ENCODE assay signal across 8 cellular contexts in the genomic region with DNA sequence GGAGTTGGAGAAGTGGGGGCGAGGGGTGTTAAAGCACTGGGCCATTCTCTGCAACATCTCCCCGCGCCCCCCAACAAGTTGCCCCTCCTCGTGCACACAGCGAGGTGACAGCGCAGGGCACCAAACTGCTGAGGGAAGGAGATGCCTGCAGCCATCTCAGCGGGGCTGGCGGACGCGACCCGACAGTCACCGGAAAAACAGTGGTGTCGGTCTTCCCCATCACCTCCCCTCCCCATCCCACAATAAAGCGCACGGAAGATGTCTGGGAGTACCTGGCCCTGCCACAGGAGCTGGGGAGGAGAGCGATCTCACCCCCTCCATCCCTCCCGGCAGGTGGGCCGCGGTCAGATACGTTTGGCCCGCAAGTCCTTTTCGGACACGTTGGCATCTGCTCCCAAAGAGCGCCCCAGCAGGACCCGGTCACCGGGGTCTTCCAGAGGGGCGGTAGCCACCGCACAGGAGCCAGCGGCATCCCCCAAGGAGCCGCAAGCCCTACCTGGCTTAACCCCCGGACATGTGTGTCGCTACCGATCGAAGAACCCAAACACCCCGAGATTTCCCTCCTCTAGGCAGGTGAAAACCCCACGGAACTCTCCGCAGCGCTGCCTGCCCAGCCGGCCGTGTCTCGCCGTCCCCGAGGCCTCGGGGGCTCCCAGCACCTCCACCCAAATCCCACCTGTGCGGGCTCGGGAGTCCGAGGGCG. TPM values are rescaled to one million over a fixed set of nuclear protein-coding genes. Genes with fewer than 3 reads are reported as not detected.
DNase-seq lines count a peak whose midpoint lies in the region; ATAC-seq, FAIRE-seq and TF ChIP-seq lines count a peak whose summit lies in the region.

No MANE protein-coding gene starts in this region.

- TF ChIP-seq CTCF in GM06990 (IDR thresholded peaks at IDR 0.05; ENCODE audit: insufficient read depth, low read length, poor library complexity, severe bottlenecking) (no peak), K562 (IDR thresholded peaks at IDR 0.05 in 2 of 3, conservative IDR thresholded peaks at IDR 0.05 in 1 of 3; ENCODE audit: insufficient read depth in 2 of 3, low read depth in 1 of 3, low read length in 3 of 3) (no peak), lung (IDR thresholded peaks at IDR 0.05; ENCODE audit: control extremely low read depth, extremely low read depth) (no peak), vagina (IDR thresholded peaks at IDR 0.05) (no peak), omental fat pad (IDR thresholded peaks at IDR 0.05) (no peak)

- H3K27ac ChIP-seq in K562 (ENCODE audit: extremely low read depth, low read depth, low read length) (no peak overlapping the region), lung (ENCODE audit: low read depth in 1 of 2, low read length in 1 of 2) (peak overlapping the region; percentile 72 to 78), vagina (peak overlapping the region; percentile 85)

- H3K27me3 ChIP-seq in GM06990 (replicated peaks; ENCODE audit: control insufficient read depth, insufficient read depth, low read length) (peaks cover 7% of the 10 kb centered on the region), K562 (ENCODE audit: control insufficient read depth in 2 of 2, insufficient read depth in 2 of 2, low read length in 2 of 2) (peaks cover 12 to 28% of the 10 kb centered on the region in 2 experiments; a peak in 3 of 5 replicates), lung (ENCODE audit: control insufficient read depth, insufficient read depth) (no peaks in the 10 kb centered on the region), vagina (no peaks in the 10 kb centered on the region)

- CTCF ChIA-PET in K562 (lab: Yijun Ruan, JAX; ENCODE audit: low intra/inter-chr PET ratio), result no interaction called here

- DNase-seq in GM06990 (ENCODE audit: extremely low read depth, insufficient read length) (peak; percentile 17), K562 (ENCODE audit: extremely low read depth in 1 of 4, low spot score in 3 of 4) (no peak), lung (ENCODE audit: low spot score) (no peak), vagina (ENCODE audit: extremely low spot score in 2 of 2) (no peak), HuH-7.5 (ENCODE audit: low spot score) (no peak), UCSD-AML1 (lab: John Stamatoyannopoulos, UW; ENCODE audit: unreplicated experiment) (no peak), omental fat pad (ENCODE audit: low spot score) (no peak)

- POLR2A ChIA-PET in K562 (lab: Yijun Ruan, JAX), result no interaction called here

- H3K79me2 ChIP-seq in K562 (ENCODE audit: control insufficient read depth, insufficient read depth, low read length), result no peaks in the 10 kb centered on the region

- no peaks in the 10 kb centered on the region for H4K20me1 ChIP-seq in K562 (replicated peaks; ENCODE audit: control insufficient read depth, insufficient read depth, low read length)

- BruUV-seq in K562 (replicated peaks; lab: Mats Ljungman, UMichigan), result no TSS peak

- H3K4me1 ChIP-seq in K562 (replicated peaks in 1 of 2; ENCODE audit: control insufficient read depth in 2 of 2, insufficient read depth in 2 of 2, low read length in 2 of 2) (peaks cover 0 to 22% of the 10 kb centered on the region in 2 experiments; a peak in 2 of 5 replicates), lung (ENCODE audit: control insufficient read depth in 2 of 2, insufficient read depth in 2 of 2, low read length in 2 of 2) (peaks cover 4 to 6% of the 10 kb centered on the region in 2 donors), vagina (peaks cover 24% of the 10 kb centered on the region)

- H3K36me3 ChIP-seq in GM06990 (ENCODE audit: control insufficient read depth, insufficient read depth, low read length) (no peaks in the 10 kb centered on the region), K562 (ENCODE audit: control insufficient read depth, insufficient read depth, low read length) (no peaks in the 10 kb centered on the region), lung (ENCODE audit: control insufficient read depth in 2 of 2, insufficient read depth in 2 of 2, low read length in 2 of 2) (no peaks in the 10 kb centered on the region), vagina (no peaks in the 10 kb centered on the region)

- H3K9ac ChIP-seq in K562 (ENCODE audit: insufficient read depth in 1 of 2, low read depth in 2 of 2, low read length in 2 of 2), result peak overlapping the region in 1 of 2 experiments; percentile 28; a peak in 1 of 4 replicates

- no peak for FAIRE-seq in K562 (lab: Jason Lieb, UNC)

- H3K4me2 ChIP-seq in K562 (ENCODE audit: insufficient read depth, low read length), result no peak overlapping the region

- H3K9me3 ChIP-seq in K562 (replicated peaks; ENCODE audit: control insufficient read depth, insufficient read depth, low read depth, low read length) (no peaks in the 10 kb centered on the region), lung (ENCODE audit: control insufficient read depth in 2 of 2, insufficient read depth in 1 of 2, low read length in 1 of 2) (no peaks in the 10 kb centered on the region), vagina (no peaks in the 10 kb centered on the region)

- no peak for TF ChIP-seq EP300 in K562 (IDR thresholded peaks at IDR 0.05; ENCODE audit: low read length)

- H3K9me1 ChIP-seq in K562 (ENCODE audit: control insufficient read depth, insufficient read depth, low read length), result no peaks in the 10 kb centered on the region

- intact Hi-C loops in K562 (cut with micrococcal nuclease) (no loop called here), vagina (cut with DNase I) (loop anchor here (10.0 kb wide), 1 partner anchor 178 kb away; a partner anchor contains a TSS)

- ATAC-seq in HG03135 (IDR thresholded peaks at IDR 0.05; ENCODE audit: unreplicated experiment) (peak; percentile 19), K562 (no peak), lung (ENCODE audit: insufficient read depth, low FRiP score) (no peak), omental fat pad (ENCODE audit: low FRiP score) (no peak)

- H2AFZ ChIP-seq in K562 (ENCODE audit: low read depth, low read length), result no peak overlapping the region

- 13% methylated on average over 26 of the region's 48 CpGs for WGBS in K562 (ENCODE audit: insufficient coverage, low coverage, missing lambda C conversion rate)
- WGBS in lung, 2 donors, result 0 to 1% methylated on average over 47 to 48 of the region's 48 CpGs

- in situ Hi-C loops in K562 (cut with MboI), result no loop called here

- H3K4me3 ChIP-seq in GM06990 (replicated peaks; ENCODE audit: low read depth, low read length) (peak overlapping the region; percentile 22), K562 (peak overlapping the region; percentile 10; the same call in 1 of the 2 replicates), lung (peak overlapping the region; percentile 87), vagina (peak overlapping the region; percentile 77 to 78)

- no peak for TF ChIP-seq RAD21 in K562 (CRISPR knock-in tag; conservative IDR thresholded peaks at IDR 0.05 in 1 of 2, IDR thresholded peaks at IDR 0.05 in 1 of 2)

- TF ChIP-seq POLR2A in K562 (conservative IDR thresholded peaks at IDR 0.05) (no peak), vagina (IDR thresholded peaks at IDR 0.05) (no peak)

TF ChIP-seq in K562, 482 proteins besides CTCF, POLR2A, EP300 and RAD21 (continues in another document):
- no peak for TF ChIP-seq NEUROD1 (IDR thresholded peaks at IDR 0.05; ENCODE audit: borderline replicate concordance, low read depth, low read length, partially characterized antibody)
- TF ChIP-seq, protein P1, sequence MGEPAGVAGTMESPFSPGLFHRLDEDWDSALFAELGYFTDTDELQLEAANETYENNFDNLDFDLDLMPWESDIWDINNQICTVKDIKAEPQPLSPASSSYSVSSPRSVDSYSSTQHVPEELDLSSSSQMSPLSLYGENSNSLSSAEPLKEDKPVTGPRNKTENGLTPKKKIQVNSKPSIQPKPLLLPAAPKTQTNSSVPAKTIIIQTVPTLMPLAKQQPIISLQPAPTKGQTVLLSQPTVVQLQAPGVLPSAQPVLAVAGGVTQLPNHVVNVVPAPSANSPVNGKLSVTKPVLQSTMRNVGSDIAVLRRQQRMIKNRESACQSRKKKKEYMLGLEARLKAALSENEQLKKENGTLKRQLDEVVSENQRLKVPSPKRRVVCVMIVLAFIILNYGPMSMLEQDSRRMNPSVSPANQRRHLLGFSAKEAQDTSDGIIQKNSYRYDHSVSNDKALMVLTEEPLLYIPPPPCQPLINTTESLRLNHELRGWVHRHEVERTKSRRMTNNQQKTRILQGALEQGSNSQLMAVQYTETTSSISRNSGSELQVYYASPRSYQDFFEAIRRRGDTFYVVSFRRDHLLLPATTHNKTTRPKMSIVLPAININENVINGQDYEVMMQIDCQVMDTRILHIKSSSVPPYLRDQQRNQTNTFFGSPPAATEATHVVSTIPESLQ (CRISPR knock-in tag; IDR thresholded peaks at IDR 0.05), result no peak

RNA-seq across cellular contexts. Expression of a gene that starts 0.8 kb away (rescaled TPM):
- 0.79 TPM in 1 of 2 replicates, not detected in the other for total RNA-seq in K562 (2011; cell fraction: chromatin; rRNA removed; ENCODE audit: low replicate concordance)
- total RNA-seq in K562 (2011; cell fraction: nucleolus; rRNA removed), result under 0.01 and 0.13 TPM in 2 replicates
- total RNA-seq in K562 (2011; cell fraction: nucleoplasm; rRNA removed), result 0.07 TPM in 1 of 2 replicates, not detected in the other
- total RNA-seq in K562 (2014; rRNA removed) (0.04 TPM in 1 of 2 replicates, not detected in the other), K562 (2014; rRNA removed; fragmentation: Illumina TruSeq; extraction: Trizol) (0.04 and 0.22 TPM in 2 replicates), K562 (2015; rRNA removed; fragmentation: Illumina TruSeq; extraction: Trizol) (0.04 TPM in 1 of 2 replicates, not detected in the other), K562 (2021) (0.20 and 0.22 TPM in 2 replicates), lung (10 to 100 TPM; 26.6 to 42.0 TPM), vagina (41.5 TPM), omental fat pad (10 to 100 TPM in 1 of 4 donors, 1 to 10 TPM in 3; 6.3 to 21.8 (median 7.9) TPM)
- polyA plus RNA-seq in K562 (2011; rRNA removed) (0.01 and 0.07 TPM in 2 replicates), K562 (2014; fragmentation: Illumina TruSeq; extraction: Trizol) (0.03 TPM in 1 of 2 replicates, not detected in the other), K562 (2014; fragmentation: Nextera tagmentation; extraction: Ambion mirVana) (not detected), K562 (2014; rRNA removed) (0.01 TPM in 1 of 2 replicates, not detected in the other), lung (1 to 10 TPM; 7.3 to 9.9 TPM)
- polyA plus RNA-seq in K562 (2011; cell fraction: cytosol; rRNA removed), result 0.01 and 0.55 TPM in 2 replicates
- polyA plus RNA-seq in K562 (2011; cell fraction: nucleus; rRNA removed), result 0.04 TPM in 1 of 2 replicates, not detected in the other
- 0.08 TPM in 2 replicates for polyA plus RNA-seq in K562 (2012)
- 0.14 and 0.24 TPM in 2 replicates for polyA minus RNA-seq in K562 (2011; rRNA and poly(A)+ RNA removed)
- polyA minus RNA-seq in K562 (2011; cell fraction: cytosol; rRNA and poly(A)+ RNA removed), result not detected in 2 replicates
- 0.22 TPM in 1 of 2 replicates, not detected in the other for polyA minus RNA-seq in K562 (2011; cell fraction: nucleus; rRNA and poly(A)+ RNA removed)

Comparison
In these comparisons a context has a peak if more than half of its experiments do, and no peak if none do; other contexts are left out.
1. H3K4me3 ChIP-seq: peak in every context shown above with its lines; median percentile 87 in lung; 78 in vagina; 22 in GM06990; 10 in K562.
2. RNA of a gene that starts 0.8 kb away (total RNA-seq): 26.6 to 42.0 TPM in lung, 41.5 TPM in vagina (single experiment) and 6.3 to 21.8 TPM in omental fat pad; under 0.01 to 0.79 TPM in K562; every median in the first group is over 4 times any median in the second.